In the genomic region with DNA sequence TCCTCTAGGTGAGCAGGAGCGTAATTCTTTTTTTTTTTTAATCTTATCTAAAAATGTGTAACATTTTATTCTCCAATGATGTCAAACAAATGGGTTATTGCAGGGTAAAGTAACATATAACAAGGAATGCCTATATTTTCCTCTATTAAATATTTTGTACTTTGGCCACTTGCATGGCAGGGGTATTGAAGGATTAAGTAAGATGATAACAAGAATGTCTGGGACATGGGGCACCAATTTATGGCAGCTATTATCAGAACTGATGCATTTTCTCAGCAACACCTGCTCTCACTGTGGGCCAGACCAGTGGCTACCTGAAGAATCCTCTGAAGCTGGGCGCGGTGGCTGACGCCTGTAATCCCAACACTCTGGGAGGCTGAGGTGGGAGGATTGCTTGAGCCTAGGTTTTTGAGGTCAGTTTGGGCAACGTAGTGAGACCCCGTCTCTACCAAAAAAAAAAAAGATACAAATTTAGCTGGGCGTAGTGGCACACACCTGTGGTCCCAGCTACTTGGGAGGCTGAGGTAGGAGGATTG, we compare ENCODE assay signal across 24 cellular contexts.
"Had no signal": no experiment of that assay in that cellular context is flagged by ENCODE, and none has a peak within 500 bp of the region (broad histone marks: within the 10 kb centered on the region; RNA-seq: fewer than 3 reads in every experiment).

No MANE protein-coding gene starts in this region.

- H3K4me3 Mint-ChIP-seq: dendritic cell treated with granulocyte-macrophage colony-stimulating factor and Interleukin-4, amounts not matched to agents 40 ng/mL and 50 ng/mL, for 4 days; effector memory CD8-positive, alpha-beta T cell; endodermal cell; mesothelial cell of epicardium; naive thymus-derived CD4-positive, alpha-beta T cell had no signal

- H3K27ac ChIP-seq: colonic mucosa, epithelial cell of prostate, esophagus squamous epithelium, gastrocnemius medialis, heart right ventricle, left lung, lower lobe of right lung had no signal

- H3K4me1 ChIP-seq: colonic mucosa, esophagus squamous epithelium, gastrocnemius medialis, heart right ventricle, left lung, lower lobe of right lung had no signal

- H3K9me3 ChIP-seq: colonic mucosa, esophagus squamous epithelium, gastrocnemius medialis, left lung, lower lobe of right lung, mucosa of descending colon had no signal

- DNase-seq: colonic mucosa; cortex of kidney; effector CD8-positive, alpha-beta T cell; effector memory CD8-positive, alpha-beta T cell; endodermal cell; erythroblast; esophagus squamous epithelium; foreskin fibroblast; foreskin melanocyte; gastrocnemius medialis; glutamatergic neuron; head of caudate nucleus; heart right ventricle; hippocampal formation; left cardiac atrium; left lung; left ventricle myocardium superior; lower lobe of right lung; mesenchymal stem cell; mucosa of descending colon; naive thymus-derived CD4-positive, alpha-beta T cell had no signal

- H3K27me3 ChIP-seq: colonic mucosa, esophagus squamous epithelium, gastrocnemius medialis, left lung had no signal

- H3K36me3 ChIP-seq: colonic mucosa, esophagus squamous epithelium, gastrocnemius medialis, heart right ventricle, left lung, lower lobe of right lung had no signal

- H3K4me1 Mint-ChIP-seq: mesothelial cell of epicardium had no signal

- H3K27ac Mint-ChIP-seq: dendritic cell treated with granulocyte-macrophage colony-stimulating factor and Interleukin-4, amounts not matched to agents 40 ng/mL and 50 ng/mL, for 4 days; effector memory CD8-positive, alpha-beta T cell; endodermal cell; mesothelial cell of epicardium; naive thymus-derived CD4-positive, alpha-beta T cell had no signal

- H3K4me3 ChIP-seq: colonic mucosa, esophagus squamous epithelium, gastrocnemius medialis, heart right ventricle, left lung, lower lobe of right lung, mucosa of descending colon had no signal

- H3K9me3 Mint-ChIP-seq: dendritic cell treated with granulocyte-macrophage colony-stimulating factor and Interleukin-4, amounts not matched to agents 40 ng/mL and 50 ng/mL, for 4 days; effector memory CD8-positive, alpha-beta T cell had no signal
